10 cellular contexts compared by ENCODE assay signal in genomic region chr17:78125976-78126894, GRCh38. TPM values are rescaled to one million over a fixed set of nuclear protein-coding genes. Genes with fewer than 3 reads are reported as not detected.
DNase-seq lines count a peak whose midpoint lies in the region; ATAC-seq and TF ChIP-seq lines count a peak whose summit lies in the region.
"Had no signal": no experiment of that assay in that cellular context is flagged by ENCODE, and none has a peak within 500 bp of the region (broad histone marks: within the 10 kb centered on the region; RNA-seq: fewer than 3 reads in every experiment).

No MANE protein-coding gene starts in this region.

- intact Hi-C loops in activated CD4-positive, alpha-beta T cell treated with anti-CD3 and anti-CD28 coated beads, Interleukin-2, amount 10 ng/mL, durations not matched to agents 24 days and 14 days (cut with micrococcal nuclease): loop anchor here (5.0 kb wide), 1 partner anchor 231 kb away; no protein-coding TSS in a partner anchor
- intact Hi-C loops in right cardiac atrium (cut with DNase I): no loop called here

- peaks cover 63% of the 10 kb centered on the region for H3K4me1 Mint-ChIP-seq in activated CD4-positive, alpha-beta T cell treated with anti-CD3 and anti-CD28 coated beads, Interleukin-2, amount 10 ng/mL, durations not matched to agents 24 days and 14 days

- H3K9ac ChIP-seq in SU-DHL-6 (ENCODE audit: low read length) (peak overlapping the region; percentile 93), subcutaneous abdominal adipose tissue (ENCODE audit: low read length in 5 of 5) (peak overlapping the region in 2 of 5 donors; percentile 30 to 83)

- H3F3A ChIP-seq in SU-DHL-6 (ENCODE audit: insufficient read depth): peaks cover 36% of the 10 kb centered on the region

- H3K36me3 ChIP-seq in SU-DHL-6 (ENCODE audit: low read length) (peaks cover 5% of the 10 kb centered on the region), subcutaneous abdominal adipose tissue (ENCODE audit: control insufficient read depth in 5 of 5, insufficient read depth in 5 of 5, low read length in 5 of 5) (peaks cover 0 to 51% (median 36%) of the 10 kb centered on the region in 5 donors)

- peak in 1 of 2 donors; percentile 1 for ATAC-seq in right cardiac atrium

- no peaks in the 10 kb centered on the region for H3K9me2 ChIP-seq in SU-DHL-6 (replicated peaks; ENCODE audit: insufficient read depth, low read length)

- H3K4me2 ChIP-seq in SU-DHL-6 (ENCODE audit: low read depth, low read length, poor library complexity, severe bottlenecking): peak overlapping the region; percentile 90

- no peaks in the 10 kb centered on the region for H3K27me3 Mint-ChIP-seq in activated CD4-positive, alpha-beta T cell treated with anti-CD3 and anti-CD28 coated beads, Interleukin-2, amount 10 ng/mL, durations not matched to agents 24 days and 14 days

- H3K27ac Mint-ChIP-seq in activated CD4-positive, alpha-beta T cell treated with anti-CD3 and anti-CD28 coated beads, Interleukin-2, amount 10 ng/mL, durations not matched to agents 24 days and 14 days: peak overlapping the region; percentile 78

- 49% methylated on average over 25 of the region's 25 CpGs for WGBS in right cardiac atrium

- H3K27me3 ChIP-seq in SU-DHL-6 (ENCODE audit: low read length) (no peaks in the 10 kb centered on the region), right cardiac atrium (ENCODE audit: control insufficient read depth, insufficient read depth) (no peaks in the 10 kb centered on the region), subcutaneous abdominal adipose tissue (ENCODE audit: control insufficient read depth in 5 of 5, insufficient read depth in 4 of 5, low read length in 5 of 5) (peaks cover 0 to 11% (median 0%) of the 10 kb centered on the region in 5 donors)

- H3K36me3 Mint-ChIP-seq in activated CD4-positive, alpha-beta T cell treated with anti-CD3 and anti-CD28 coated beads, Interleukin-2, amount 10 ng/mL, durations not matched to agents 24 days and 14 days (ENCODE audit: low read depth): peaks cover 55% of the 10 kb centered on the region

- H3K27ac ChIP-seq in SU-DHL-6 (ENCODE audit: low read depth, low read length): peak overlapping the region; percentile 95
- peak overlapping the region; percentile 87 for H3K27ac ChIP-seq in right cardiac atrium (ENCODE audit: low read length)
- peak overlapping the region; percentile 84 for H3K27ac ChIP-seq in subcutaneous abdominal adipose tissue (ENCODE audit: low read depth, low read length)

- H3K4me1 ChIP-seq in right cardiac atrium (ENCODE audit: control insufficient read depth, insufficient read depth, low read length): peaks cover 4% of the 10 kb centered on the region
- H3K4me1 ChIP-seq in subcutaneous abdominal adipose tissue (ENCODE audit: control insufficient read depth in 5 of 5, insufficient read depth in 5 of 5, low read length in 5 of 5): peaks cover 7 to 88% (median 72%) of the 10 kb centered on the region in 5 donors

- H3K9me3 Mint-ChIP-seq in activated CD4-positive, alpha-beta T cell treated with anti-CD3 and anti-CD28 coated beads, Interleukin-2, amount 10 ng/mL, durations not matched to agents 24 days and 14 days: no peaks in the 10 kb centered on the region

- peak overlapping the region; percentile 78 for H3K4me3 ChIP-seq in SU-DHL-6 (ENCODE audit: insufficient read depth, low read length, poor library complexity, severe bottlenecking)
- H3K4me3 ChIP-seq in right cardiac atrium (ENCODE audit: low read length): no peak overlapping the region
- H3K4me3 ChIP-seq in subcutaneous abdominal adipose tissue (ENCODE audit: low read depth in 1 of 5, low read length in 5 of 5): peak overlapping the region in 3 of 5 donors; percentile 11 to 81 (median 77)

- peaks cover 38% of the 10 kb centered on the region for H3K79me2 ChIP-seq in SU-DHL-6 (ENCODE audit: insufficient read depth, low read length)

- H3K4me3 Mint-ChIP-seq in activated CD4-positive, alpha-beta T cell treated with anti-CD3 and anti-CD28 coated beads, Interleukin-2, amount 10 ng/mL, durations not matched to agents 24 days and 14 days: peak overlapping the region; percentile 91

- H2AFZ ChIP-seq in SU-DHL-6 (ENCODE audit: low read depth, low read length, severe bottlenecking): no peak overlapping the region

- H3K9me3 ChIP-seq in SU-DHL-6 (ENCODE audit: insufficient read depth, low read length): no peaks in the 10 kb centered on the region
- no peaks in the 10 kb centered on the region for H3K9me3 ChIP-seq in right cardiac atrium (ENCODE audit: control insufficient read depth, low read length)
- H3K9me3 ChIP-seq in subcutaneous abdominal adipose tissue (ENCODE audit: control insufficient read depth in 5 of 5, low read length in 5 of 5): no peaks in the 10 kb centered on the region

- TF ChIP-seq CTCF in SU-DHL-6 (IDR thresholded peaks at IDR 0.05; ENCODE audit: insufficient read depth, low read length, poor library complexity, severe bottlenecking): no peak

- DNase-seq in activated CD4-positive, alpha-beta T cell treated with anti-CD3 and anti-CD28 coated beads, Interleukin-2, amount 10 ng/mL, durations not matched to agents 24 days and 14 days: peak; percentile 64
- no peak for DNase-seq in activated CD4-positive, alpha-beta T cell treated with anti-CD3 and anti-CD28 coated beads, Interleukin-2, amount 50 U/mL, for 1 hour
- DNase-seq in right cardiac atrium: peak; percentile 60 to 89 (median 79)
- DNase-seq in iPS-NIHi11 (ENCODE audit: low spot score): no peak
- no peak for DNase-seq in NCI-H2107 (lab: John Stamatoyannopoulos, UW)
- no peak for DNase-seq in KG1 (lab: John Stamatoyannopoulos, UW)
- DNase-seq: NCI-H526 treated with DMSO at 0.1 percent for 48 hours had no signal

- no peaks in the 10 kb centered on the region; the same call in 1 of the 2 replicates for H4K20me1 ChIP-seq in SU-DHL-6 (ENCODE audit: low read depth, low read length)

RNA-seq across cellular contexts. Expression of gene TMC6, which starts 2.3 kb away (rescaled TPM):
- 250 and 251 TPM in 2 replicates for total RNA-seq in activated CD4-positive, alpha-beta T cell treated with anti-CD3 and anti-CD28 coated beads, Interleukin-2, amount 10 ng/mL, durations not matched to agents 24 days and 14 days
- 10 to 100 TPM; 27.9 to 45.4 (median 38.2) TPM for total RNA-seq in right cardiac atrium
- polyA plus RNA-seq in right cardiac atrium: 21.2 TPM

RNA-seq across cellular contexts. Expression of gene TMC8, which starts 4.3 kb away (rescaled TPM):
- 231 and 234 TPM in 2 replicates for total RNA-seq in activated CD4-positive, alpha-beta T cell treated with anti-CD3 and anti-CD28 coated beads, Interleukin-2, amount 10 ng/mL, durations not matched to agents 24 days and 14 days
- total RNA-seq in right cardiac atrium: 1 to 10 TPM; 2.6 to 3.9 (median 3.0) TPM
- 2.4 TPM for polyA plus RNA-seq in right cardiac atrium

RNA-seq across cellular contexts. Expression of gene C17orf99, which starts 19.9 kb away (rescaled TPM):
- total RNA-seq in activated CD4-positive, alpha-beta T cell treated with anti-CD3 and anti-CD28 coated beads, Interleukin-2, amount 10 ng/mL, durations not matched to agents 24 days and 14 days: not detected in 2 replicates
- total RNA-seq in right cardiac atrium: not detected
- polyA plus RNA-seq in right cardiac atrium: not detected
- total RNA-seq: A673 had no signal

RNA-seq across cellular contexts. Expression of gene SYNGR2, which starts 42.1 kb away (rescaled TPM):
- 123 and 125 TPM in 2 replicates for total RNA-seq in activated CD4-positive, alpha-beta T cell treated with anti-CD3 and anti-CD28 coated beads, Interleukin-2, amount 10 ng/mL, durations not matched to agents 24 days and 14 days
- total RNA-seq in right cardiac atrium: 10 to 100 TPM; 81.9 to 92.2 (median 83.9) TPM
- polyA plus RNA-seq in right cardiac atrium: 85.8 TPM

Comparison
In these comparisons a context has a peak if more than half of its experiments do, and no peak if none do; other contexts are left out.
1. DNase-seq: peak in activated CD4-positive, alpha-beta T cell treated with anti-CD3 and anti-CD28 coated beads, Interleukin-2, amount 10 ng/mL, durations not matched to agents 24 days and 14 days (single experiment) and right cardiac atrium (3 of 3); none in activated CD4-positive, alpha-beta T cell treated with anti-CD3 and anti-CD28 coated beads, Interleukin-2, amount 50 U/mL, for 1 hour (single experiment), iPS-NIHi11 (single experiment), NCI-H2107 (single experiment) and KG1 (single experiment).
2. RNA of gene TMC8, which starts 4.3 kb away (total RNA-seq): 231 to 234 TPM in activated CD4-positive, alpha-beta T cell treated with anti-CD3 and anti-CD28 coated beads, Interleukin-2, amount 10 ng/mL, durations not matched to agents 24 days and 14 days; 2.6 to 3.9 TPM in right cardiac atrium; every median in the first group is over 10 times any median in the second.
3. Peak in every context shown above with its lines, with median percentiles within 50 percentile points of each other: H3K27ac ChIP-seq.